Comparison of ENCODE assay signal across 8 cellular contexts in genomic region chr2:97661927-97662326, GRCh38. TPM values are rescaled to one million over a fixed set of nuclear protein-coding genes. Genes with fewer than 3 reads are reported as not detected.
DNase-seq lines count a peak whose midpoint lies in the region; ATAC-seq and TF ChIP-seq lines count a peak whose summit lies in the region.

No MANE protein-coding gene starts in this region.

- no peak for ATAC-seq in activated CD8-positive, alpha-beta T cell treated with anti-CD3 and anti-CD28 coated beads, Interleukin-2, amount 10 ng/mL, durations not matched to agents 7 days and 5 days
- ATAC-seq in GM21447 (IDR thresholded peaks at IDR 0.05; ENCODE audit: unreplicated experiment), result no peak
- ATAC-seq in sciatic nerve, result no peak

- H3K9me3 Mint-ChIP-seq in activated naive CD4-positive, alpha-beta T cell treated with anti-CD3 and anti-CD28 coated beads, Interleukin-2, amount 10 ng/mL, durations not matched to agents 7 days and 5 days, result no peaks in the 10 kb centered on the region
- H3K9me3 Mint-ChIP-seq in activated CD8-positive, alpha-beta T cell treated with anti-CD3 and anti-CD28 coated beads, Interleukin-2, amount 10 ng/mL, durations not matched to agents 7 days and 5 days (ENCODE audit: insufficient read depth), result no peaks in the 10 kb centered on the region
- no peaks in the 10 kb centered on the region for H3K9me3 Mint-ChIP-seq in immature natural killer cell

- peaks cover 36% of the 10 kb centered on the region for H3K4me1 Mint-ChIP-seq in activated naive CD4-positive, alpha-beta T cell treated with anti-CD3 and anti-CD28 coated beads, Interleukin-2, amount 10 ng/mL, durations not matched to agents 7 days and 5 days
- peaks cover 31% of the 10 kb centered on the region for H3K4me1 Mint-ChIP-seq in activated CD8-positive, alpha-beta T cell treated with anti-CD3 and anti-CD28 coated beads, Interleukin-2, amount 10 ng/mL, durations not matched to agents 7 days and 5 days (ENCODE audit: low read depth)
- peaks cover 31 to 41% of the 10 kb centered on the region in 2 donors for H3K4me1 Mint-ChIP-seq in immature natural killer cell

- CTCF ChIA-PET in activated naive CD4-positive, alpha-beta T cell treated with anti-CD3 and anti-CD28 coated beads, Interleukin-2, amount 10 ng/mL, durations not matched to agents 7 days and 5 days (lab: Charles Lee), result interaction anchor here (1.4 to 4.9 kb wide), 6 partner anchors 11 to 71 kb away, joined by 3 to 78 read pairs (median 10); partner anchors contain the start of gene COX5B
- CTCF ChIA-PET in activated CD8-positive, alpha-beta T cell treated with anti-CD3 and anti-CD28 coated beads, Interleukin-2, amount 10 ng/mL, durations not matched to agents 7 days and 5 days (lab: Charles Lee), result interaction anchor here (1.0 to 4.6 kb wide), 9 partner anchors 11 to 86 kb away, joined by 4 to 47 read pairs (median 7); partner anchors contain the start of genes ANKRD36B and COX5B
- CTCF ChIA-PET in HEK293T (lab: Yijun Ruan, JAX), result interaction anchor here (1.1 to 1.2 kb wide), 2 partner anchors 11 to 72 kb away, joined by 3 read pairs; no protein-coding TSS in a partner anchor

- H3K27ac Mint-ChIP-seq in activated naive CD4-positive, alpha-beta T cell treated with anti-CD3 and anti-CD28 coated beads, Interleukin-2, amount 10 ng/mL, durations not matched to agents 7 days and 5 days, result peak overlapping the region; percentile 98
- H3K27ac Mint-ChIP-seq in activated CD8-positive, alpha-beta T cell treated with anti-CD3 and anti-CD28 coated beads, Interleukin-2, amount 10 ng/mL, durations not matched to agents 7 days and 5 days, result peak overlapping the region; percentile 99
- H3K27ac Mint-ChIP-seq in immature natural killer cell, result peak overlapping the region in 5 of 6 donors; percentile 97 to 98 (median 97)

- H3K27me3 Mint-ChIP-seq in activated naive CD4-positive, alpha-beta T cell treated with anti-CD3 and anti-CD28 coated beads, Interleukin-2, amount 10 ng/mL, durations not matched to agents 7 days and 5 days, result no peaks in the 10 kb centered on the region
- no peaks in the 10 kb centered on the region for H3K27me3 Mint-ChIP-seq in activated CD8-positive, alpha-beta T cell treated with anti-CD3 and anti-CD28 coated beads, Interleukin-2, amount 10 ng/mL, durations not matched to agents 7 days and 5 days (ENCODE audit: low read depth)
- peaks cover 2 to 7% (median 5%) of the 10 kb centered on the region in 3 donors for H3K27me3 Mint-ChIP-seq in immature natural killer cell (ENCODE audit: low read depth in 3 of 3)

- H3K4me3 Mint-ChIP-seq in activated naive CD4-positive, alpha-beta T cell treated with anti-CD3 and anti-CD28 coated beads, Interleukin-2, amount 10 ng/mL, durations not matched to agents 7 days and 5 days, result peak overlapping the region; percentile 93
- H3K4me3 Mint-ChIP-seq in activated CD8-positive, alpha-beta T cell treated with anti-CD3 and anti-CD28 coated beads, Interleukin-2, amount 10 ng/mL, durations not matched to agents 7 days and 5 days, result peak overlapping the region; percentile 98
- H3K4me3 Mint-ChIP-seq in immature natural killer cell, result peak overlapping the region; percentile 92 to 95 (median 93)

- intact Hi-C loops in sciatic nerve (cut with DNase I), result no loop called here

- POLR2A ChIA-PET in activated CD8-positive, alpha-beta T cell treated with anti-CD3 and anti-CD28 coated beads, Interleukin-2, amount 10 ng/mL, durations not matched to agents 7 days and 5 days (lab: Charles Lee), result interaction anchor here (1.0 to 7.9 kb wide), 5 partner anchors 11 to 72 kb away, joined by 3 to 187 read pairs (median 8); partner anchors contain the start of genes ANKRD36B and COX5B
- POLR2A ChIA-PET in HEK293T (lab: Yijun Ruan, JAX), result interaction anchor here (1.0 to 5.2 kb wide), 4 partner anchors 10 to 38 kb away, joined by 3 to 164 read pairs (median 32); partner anchors contain the start of gene COX5B

- peaks cover 28% of the 10 kb centered on the region for H3K36me3 Mint-ChIP-seq in activated naive CD4-positive, alpha-beta T cell treated with anti-CD3 and anti-CD28 coated beads, Interleukin-2, amount 10 ng/mL, durations not matched to agents 7 days and 5 days
- H3K36me3 Mint-ChIP-seq in activated CD8-positive, alpha-beta T cell treated with anti-CD3 and anti-CD28 coated beads, Interleukin-2, amount 10 ng/mL, durations not matched to agents 7 days and 5 days (ENCODE audit: low read depth), result peaks cover 27% of the 10 kb centered on the region
- H3K36me3 Mint-ChIP-seq in immature natural killer cell, result peaks cover 0 to 7% (median 3%) of the 10 kb centered on the region in 3 donors

- DNase-seq in activated naive CD4-positive, alpha-beta T cell treated with anti-CD3 and anti-CD28 coated beads, Interleukin-2, amount 10 ng/mL, durations not matched to agents 7 days and 5 days, result no peak
- no peak for DNase-seq in activated naive CD4-positive, alpha-beta T cell treated with Interleukin-2 at 50 U/mL for 16 hours
- no peak for DNase-seq in activated CD8-positive, alpha-beta T cell treated with anti-CD3 and anti-CD28 coated beads, Interleukin-2, amount 10 ng/mL, durations not matched to agents 7 days and 5 days
- DNase-seq in immature natural killer cell, result no peak
- DNase-seq in HEK293T (ENCODE audit: extremely low spot score), result no peak
- DNase-seq in sciatic nerve (ENCODE audit: low spot score), result no peak

- peak overlapping the region; percentile 51 for H3K27ac ChIP-seq in temporal lobe (ENCODE audit: low read depth, low read length)

TF ChIP-seq in HEK293T, 16 proteins besides CTCF, POLR2A, EP300 and RAD21:
- TF ChIP-seq TARDBP (IDR thresholded peaks at IDR 0.05) (no peak), LEF1 (IDR thresholded peaks at IDR 0.05; ENCODE audit: borderline replicate concordance) (no peak), NFRKB (IDR thresholded peaks at IDR 0.05) (no peak), L3MBTL2 (conservative IDR thresholded peaks at IDR 0.05) (no peak), ZNF384 (IDR thresholded peaks at IDR 0.05) (no peak), CTBP1 (IDR thresholded peaks at IDR 0.05; ENCODE audit: borderline replicate concordance) (no peak), ARNT (IDR thresholded peaks at IDR 0.05) (no peak), PKNOX1 (IDR thresholded peaks at IDR 0.05) (no peak), FOXK2 (IDR thresholded peaks at IDR 0.05) (no peak), FOXA1 (IDR thresholded peaks at IDR 0.05) (no peak), SP1 (IDR thresholded peaks at IDR 0.05) (no peak), BHLHE40 (IDR thresholded peaks at IDR 0.05; ENCODE audit: borderline replicate concordance) (no peak), FOXM1 (IDR thresholded peaks at IDR 0.05; ENCODE audit: borderline replicate concordance) (no peak), HDGF (IDR thresholded peaks at IDR 0.05; ENCODE audit: borderline replicate concordance) (no peak)

RNA-seq across cellular contexts. Expression of gene ACTR1B, which starts 1.9 kb away (rescaled TPM):
- total RNA-seq in activated CD8-positive, alpha-beta T cell treated with anti-CD3 and anti-CD28 coated beads, Interleukin-2, amount 10 ng/mL, durations not matched to agents 7 days and 5 days, result 10 to 100 TPM; 73.2 to 74.3 TPM
- polyA plus RNA-seq in immature natural killer cell, result 10 to 100 TPM; 15.3 to 19.3 (median 17.3) TPM
- total RNA-seq in temporal lobe, result 25.8 TPM
- total RNA-seq in sciatic nerve, result 62.9 TPM

RNA-seq across cellular contexts. Expression of gene C2orf92, which starts 7.6 kb away (rescaled TPM):
- 1 to 10 TPM; 4.0 to 5.5 TPM for total RNA-seq in activated CD8-positive, alpha-beta T cell treated with anti-CD3 and anti-CD28 coated beads, Interleukin-2, amount 10 ng/mL, durations not matched to agents 7 days and 5 days
- polyA plus RNA-seq in immature natural killer cell, result under 1 TPM in 1 of 3 donors, not detected in 2; 0.37 TPM
- 3.7 TPM for total RNA-seq in temporal lobe
- 17.7 TPM for total RNA-seq in sciatic nerve

RNA-seq across cellular contexts. Expression of gene COX5B, which starts 16.1 kb away (rescaled TPM):
- 100 to 1,000 TPM; 215 to 216 TPM for total RNA-seq in activated CD8-positive, alpha-beta T cell treated with anti-CD3 and anti-CD28 coated beads, Interleukin-2, amount 10 ng/mL, durations not matched to agents 7 days and 5 days
- polyA plus RNA-seq in immature natural killer cell, result 100 to 1,000 TPM; 326 to 501 (median 349) TPM
- 134 TPM for total RNA-seq in temporal lobe
- 140 TPM for total RNA-seq in sciatic nerve

RNA-seq across cellular contexts. Expression of gene ZAP70, which starts 51.4 kb away (rescaled TPM):
- 100 to 1,000 TPM; 268 to 297 TPM for total RNA-seq in activated CD8-positive, alpha-beta T cell treated with anti-CD3 and anti-CD28 coated beads, Interleukin-2, amount 10 ng/mL, durations not matched to agents 7 days and 5 days
- polyA plus RNA-seq in immature natural killer cell, result 100 to 1,000 TPM; 219 to 329 (median 246) TPM
- total RNA-seq in temporal lobe (0.49 TPM), sciatic nerve (4.5 TPM)
